ENCODE assay signal across 21 cellular contexts in genomic region chr7:73679709-73680108, GRCh38. TPM values are rescaled to one million over a fixed set of nuclear protein-coding genes. Genes with fewer than 3 reads are reported as not detected.
"Had no signal": no experiment of that assay in that cellular context is flagged by ENCODE, and none has a peak within 500 bp of the region (broad histone marks: within the 10 kb centered on the region; RNA-seq: fewer than 3 reads in every experiment).

No MANE protein-coding gene starts in this region.

- H3K36me3 ChIP-seq: colonic mucosa, ovary had no signal

- H3K9me3 ChIP-seq: colonic mucosa, left lung, ovary, sigmoid colon, spleen had no signal

- H3K27me3 ChIP-seq: brain microvascular endothelial cell, colonic mucosa, left lung, ovary, sigmoid colon, spleen had no signal

- DNase-seq: activated CD4-positive, alpha-beta T cell treated with anti-CD3 and anti-CD28 coated beads for 1 hour; activated CD4-positive, alpha-beta T cell treated with anti-CD3 and anti-CD28 coated beads, Interleukin-2, amount 50 U/mL, for 4 hours; activated naive CD4-positive, alpha-beta T cell treated with Interleukin-2 at 50 U/mL for 16 hours; anterior cingulate cortex; brain microvascular endothelial cell; colonic mucosa; erythroblast; foreskin melanocyte; hypothalamus; kidney; left lung; mammary epithelial cell; naive B cell; ovary; sigmoid colon; spleen; stimulated activated naive B cell treated with anti-CD40 and anti-IgM and Interleukin-4, amounts not matched to agents 10 μg/mL and 1 μg/mL and 100 μg/mL, for 72 hours; SW 1271; T-helper 2 cell had no signal

- ATAC-seq: stimulated activated naive B cell treated with anti-CD40 and anti-IgM and Interleukin-4, amounts not matched to agents 10 μg/mL and 1 μg/mL and 100 μg/mL, for 72 hours had no signal

- H3K27ac ChIP-seq: brain microvascular endothelial cell, colonic mucosa, left lung, ovary, sigmoid colon, spleen, VCaP had no signal

- H3K4me3 ChIP-seq: colonic mucosa, left lung, ovary, sigmoid colon, spleen had no signal

RNA-seq across cellular contexts. Expression of gene MLXIPL, which starts 55.4 kb away (rescaled TPM):
- total RNA-seq: activated T-helper 2 cell treated with anti-CD3 and anti-CD28 coated beads, Interferon-gamma antibody, Interleukin-2, Interleukin-4, amounts not matched to agents 10 μg/mL and 5 μg/mL and 100 μg/mL, durations not matched to agents 14 hours and 24 hours and 36 hours had no signal
